In genomic region chr10:73060738-73061635, GRCh38 we compare ENCODE assay signal across 8 cellular contexts. TPM values are rescaled to one million over a fixed set of nuclear protein-coding genes. Genes with fewer than 3 reads are reported as not detected.
A peak's percentile ranks its signal among the peaks of the same experiment; 100 is the strongest.
DNase-seq lines count a peak whose midpoint lies in the region; ATAC-seq, FAIRE-seq and TF ChIP-seq lines count a peak whose summit lies in the region.

No MANE protein-coding gene starts in this region.

- no TSS peak for BruUV-seq in HepG2 (replicated peaks; lab: Mats Ljungman, UMichigan)

- ATAC-seq in body of pancreas (no peak), HepG2 (peak; percentile 56; the same call in 1 of the 3 replicates), HG03571 (IDR thresholded peaks at IDR 0.05; ENCODE audit: unreplicated experiment) (no peak), HG02610 (IDR thresholded peaks at IDR 0.05; ENCODE audit: unreplicated experiment) (no peak)

- H3K36me3 ChIP-seq in body of pancreas (replicated peaks in 1 of 2; ENCODE audit: insufficient read depth in 1 of 2, low read depth in 2 of 2) (peaks cover 0 to 4% of the 10 kb centered on the region in 2 donors), HepG2 (replicated peaks in 1 of 2; ENCODE audit: control insufficient read depth in 1 of 2, insufficient read depth in 2 of 2, low read length in 2 of 2) (peaks cover 9 to 48% of the 10 kb centered on the region in 2 experiments)

- no peak overlapping the region for H3K4me2 ChIP-seq in HepG2 (ENCODE audit: low read depth, low read length)

- TF ChIP-seq EP300 in HepG2 (IDR thresholded peaks at IDR 0.05; ENCODE audit: low read depth in 2 of 2, low read length in 2 of 2): no peak
- no peak for TF ChIP-seq EP300 in HepG2 (CRISPR knock-in tag; IDR thresholded peaks at IDR 0.05; ENCODE audit: borderline replicate concordance)

- H3K4me3 ChIP-seq in body of pancreas (no peak overlapping the region), HepG2 (replicated peaks in 1 of 3; ENCODE audit: insufficient read depth in 1 of 3, low read depth in 2 of 3, low read length in 3 of 3) (no peak overlapping the region)

- TF ChIP-seq CTCF in body of pancreas (IDR thresholded peaks at IDR 0.05): peak in 5 of 7 experiments; percentile 16 to 43 (median 33)
- peak; percentile 47 for TF ChIP-seq CTCF in HepG2 (CRISPR knock-in tag; IDR thresholded peaks at IDR 0.05)

- TF ChIP-seq POLR2A in body of pancreas (IDR thresholded peaks at IDR 0.05) (no peak), HepG2 (IDR thresholded peaks at IDR 0.05; ENCODE audit: insufficient read depth in 1 of 2, low read depth in 2 of 2, low read length in 2 of 2) (no peak)

- H3K4me1 ChIP-seq in body of pancreas: no peaks in the 10 kb centered on the region
- H3K4me1 ChIP-seq in HepG2 (ENCODE audit: insufficient read depth, low read length): peaks cover 19% of the 10 kb centered on the region; the same call in 1 of the 2 replicates

- intact Hi-C loops in body of pancreas (cut with DNase I) (no loop called here), HepG2 (cut with micrococcal nuclease; ENCODE audit: unreplicated experiment) (loop anchor here (10.0 kb wide), 1 partner anchor 686 kb away; no protein-coding TSS in a partner anchor)

- H3K27me3 ChIP-seq in body of pancreas (no peaks in the 10 kb centered on the region), HepG2 (ENCODE audit: control insufficient read depth in 1 of 2, insufficient read depth in 2 of 2, low read length in 2 of 2) (no peaks in the 10 kb centered on the region)

- POLR2A ChIA-PET in HepG2 (lab: Yijun Ruan, JAX): interaction anchor here (0.8 to 1.7 kb wide), 2 partner anchors 34 to 36 kb away, joined by 4 read pairs; partner anchors contain the start of gene P4HA1

- WGBS in body of pancreas, 2 donors: 27% methylated on average over 5 of the region's 5 CpGs
- 76% methylated on average over 5 of the region's 5 CpGs for WGBS in HepG2 (ENCODE audit: low lambda C conversion rate)

- DNase-seq in ACHN (peak; percentile 65), GF-D8 (lab: John Stamatoyannopoulos, UW) (peak; percentile 17), NCI-H2171 (lab: John Stamatoyannopoulos, UW) (peak; percentile 4), body of pancreas (no peak), HepG2 (ENCODE audit: low spot score) (peak; percentile 17), cortex of kidney (lab: John Stamatoyannopoulos, UW) (no peak)

- no peak overlapping the region for H2AFZ ChIP-seq in HepG2 (ENCODE audit: low read length)

- H3K27ac ChIP-seq in body of pancreas: no peak overlapping the region
- H3K27ac ChIP-seq in HepG2 (ENCODE audit: extremely low read length, insufficient read depth, low read length): no peak overlapping the region

- TF ChIP-seq RAD21 in HepG2 (CRISPR knock-in tag; IDR thresholded peaks at IDR 0.05): no peak

- no peaks in the 10 kb centered on the region for H3K9me3 ChIP-seq in body of pancreas
- H3K9me3 ChIP-seq in HepG2 (ENCODE audit: low read length): no peaks in the 10 kb centered on the region

- H3K79me2 ChIP-seq in HepG2 (ENCODE audit: insufficient read depth, low read length): no peaks in the 10 kb centered on the region

- in situ Hi-C loops in ACHN (cut with HindIII; ENCODE audit: low pct_ligation_motif_present, low pct_unique_long_range_greater_than_20kb, low sequenced_read_pairs) (no loop called here), HepG2 (cut with HindIII; ENCODE audit: extremely low pct_ligation_motif_present, low pct_unique_long_range_greater_than_20kb) (no loop called here)

- FAIRE-seq in HepG2 (lab: Jason Lieb, UNC): no peak

- no peak overlapping the region for H3K9ac ChIP-seq in HepG2 (ENCODE audit: insufficient read depth, low read depth, low read length)

- H4K20me1 ChIP-seq in HepG2 (ENCODE audit: insufficient read depth, low read length): peaks cover 20% of the 10 kb centered on the region; the same call in 1 of the 2 replicates

- CTCF ChIA-PET in HepG2 (lab: Yijun Ruan, JAX; ENCODE audit: low intra/inter-chr PET ratio, low total read pairs): interaction anchor here (1.5 kb wide), 1 partner anchor 98 kb away, joined by 3 read pairs; no protein-coding TSS in a partner anchor

TF ChIP-seq in HepG2, 621 proteins besides CTCF, POLR2A, EP300 and RAD21 (continues in another document):
- TF ChIP-seq ZNF772 (CRISPR knock-in tag; IDR thresholded peaks at IDR 0.05): no peak
- TF ChIP-seq STAG1 (CRISPR knock-in tag; IDR thresholded peaks at IDR 0.05): peak; percentile 48
- peak; percentile 69 for TF ChIP-seq ARID3A (IDR thresholded peaks at IDR 0.05; ENCODE audit: low read depth, low read length)
- no peak for TF ChIP-seq SRF (IDR thresholded peaks at IDR 0.05; ENCODE audit: low read depth, low read length)
- no peak for TF ChIP-seq PLRG1 (conservative IDR thresholded peaks at IDR 0.05)
- TF ChIP-seq GATAD1 (CRISPR knock-in tag; IDR thresholded peaks at IDR 0.05): no peak
- TF ChIP-seq ZBTB3 (CRISPR knock-in tag; IDR thresholded peaks at IDR 0.05; ENCODE audit: borderline replicate concordance, low read depth): no peak

RNA-seq across cellular contexts. Expression of gene P4HA1, which starts 35.7 kb away (rescaled TPM):
- total RNA-seq in body of pancreas (10 to 100 TPM; 11.9 to 21.5 TPM), HepG2 (2016; rRNA removed; fragmentation: Illumina TruSeq; extraction: Trizol) (39.0 and 63.1 TPM in 2 replicates)
- total RNA-seq in HepG2 (2016; cell fraction: cytosol; rRNA removed; fragmentation: Illumina TruSeq; extraction: Trizol; ENCODE audit: low read depth): 11.3 TPM in 2 replicates
- total RNA-seq in HepG2 (2016; cell fraction: insoluble cytoplasmic fraction; rRNA removed; fragmentation: Illumina TruSeq; extraction: Trizol): 39.0 and 64.4 TPM in 2 replicates
- total RNA-seq in HepG2 (2016; cell fraction: membrane; rRNA removed; fragmentation: Illumina TruSeq; extraction: Trizol): 21.6 and 25.4 TPM in 2 replicates
- total RNA-seq in HepG2 (2016; cell fraction: nucleus; rRNA removed; fragmentation: Illumina TruSeq; extraction: Trizol): 64.0 and 71.0 TPM in 2 replicates
- 137 and 196 TPM in 2 replicates for polyA plus RNA-seq in HepG2 (2011; rRNA removed)
- 76.6 and 126 TPM in 2 replicates for polyA plus RNA-seq in HepG2 (2011; cell fraction: cytosol; rRNA removed)
- polyA plus RNA-seq in HepG2 (2011; cell fraction: nucleus; rRNA removed): 43.9 and 52.6 TPM in 2 replicates
- 219 and 241 TPM in 2 replicates for polyA plus RNA-seq in HepG2 (2012)
- polyA plus RNA-seq in HepG2 (2016; cell fraction: cytosol; fragmentation: Illumina TruSeq; extraction: Trizol; ENCODE audit: low read depth): 5.6 and 5.7 TPM in 2 replicates
- 28.0 TPM in 2 replicates for polyA plus RNA-seq in HepG2 (2016; cell fraction: insoluble cytoplasmic fraction; fragmentation: Illumina TruSeq; extraction: Trizol; ENCODE audit: low read depth)
- polyA plus RNA-seq in HepG2 (2016; cell fraction: membrane; fragmentation: Illumina TruSeq; extraction: Trizol; ENCODE audit: low read depth): 11.2 and 11.8 TPM in 2 replicates
- polyA plus RNA-seq in HepG2 (2016; cell fraction: nucleus; fragmentation: Illumina TruSeq; extraction: Trizol; ENCODE audit: insufficient read depth, low read depth): 59.1 and 61.8 TPM in 2 replicates
- 7.7 and 38.5 TPM in 2 replicates for polyA minus RNA-seq in HepG2 (2011; rRNA and poly(A)+ RNA removed; ENCODE audit: low replicate concordance)
- 92.9 and 99.9 TPM in 2 replicates for polyA minus RNA-seq in HepG2 (2011; cell fraction: cytosol; rRNA and poly(A)+ RNA removed)
- polyA minus RNA-seq in HepG2 (2011; cell fraction: nucleus; rRNA and poly(A)+ RNA removed): 169 and 183 TPM in 2 replicates

RNA-seq across cellular contexts. Expression of gene NUDT13, which starts 49.3 kb away (rescaled TPM):
- total RNA-seq in body of pancreas (1 to 10 TPM; 2.3 to 3.3 TPM), HepG2 (2016; rRNA removed; fragmentation: Illumina TruSeq; extraction: Trizol) (2.5 and 4.2 TPM in 2 replicates)
- 0.62 and 0.71 TPM in 2 replicates for total RNA-seq in HepG2 (2016; cell fraction: cytosol; rRNA removed; fragmentation: Illumina TruSeq; extraction: Trizol; ENCODE audit: low read depth)
- 2.6 and 3.4 TPM in 2 replicates for total RNA-seq in HepG2 (2016; cell fraction: insoluble cytoplasmic fraction; rRNA removed; fragmentation: Illumina TruSeq; extraction: Trizol)
- 1.4 and 1.7 TPM in 2 replicates for total RNA-seq in HepG2 (2016; cell fraction: membrane; rRNA removed; fragmentation: Illumina TruSeq; extraction: Trizol)
- 4.1 and 5.2 TPM in 2 replicates for total RNA-seq in HepG2 (2016; cell fraction: nucleus; rRNA removed; fragmentation: Illumina TruSeq; extraction: Trizol)
- polyA plus RNA-seq in HepG2 (2011; rRNA removed): 5.0 and 6.5 TPM in 2 replicates
- 2.8 and 3.1 TPM in 2 replicates for polyA plus RNA-seq in HepG2 (2011; cell fraction: cytosol; rRNA removed)
- polyA plus RNA-seq in HepG2 (2011; cell fraction: nucleus; rRNA removed): 8.1 and 8.8 TPM in 2 replicates
- polyA plus RNA-seq in HepG2 (2012): 3.6 and 5.2 TPM in 2 replicates
- polyA plus RNA-seq in HepG2 (2016; cell fraction: cytosol; fragmentation: Illumina TruSeq; extraction: Trizol; ENCODE audit: low read depth): 0.85 and 1.0 TPM in 2 replicates
- polyA plus RNA-seq in HepG2 (2016; cell fraction: insoluble cytoplasmic fraction; fragmentation: Illumina TruSeq; extraction: Trizol; ENCODE audit: low read depth): 3.0 and 4.1 TPM in 2 replicates
- polyA plus RNA-seq in HepG2 (2016; cell fraction: membrane; fragmentation: Illumina TruSeq; extraction: Trizol; ENCODE audit: low read depth): 1.5 and 1.7 TPM in 2 replicates
- polyA plus RNA-seq in HepG2 (2016; cell fraction: nucleus; fragmentation: Illumina TruSeq; extraction: Trizol; ENCODE audit: insufficient read depth, low read depth): 8.3 and 9.2 TPM in 2 replicates
- polyA minus RNA-seq in HepG2 (2011; rRNA and poly(A)+ RNA removed; ENCODE audit: low replicate concordance): 1.9 and 2.1 TPM in 2 replicates
- polyA minus RNA-seq in HepG2 (2011; cell fraction: cytosol; rRNA and poly(A)+ RNA removed): 1.4 and 1.5 TPM in 2 replicates
- polyA minus RNA-seq in HepG2 (2011; cell fraction: nucleus; rRNA and poly(A)+ RNA removed): 4.6 and 4.8 TPM in 2 replicates

Comparison
In these comparisons a context has a peak if more than half of its experiments do, and no peak if none do; other contexts are left out.
1. DNase-seq: peak in ACHN (single experiment), GF-D8 (single experiment), NCI-H2171 (single experiment) and HepG2 (single experiment); none in body of pancreas (0 of 4) and cortex of kidney (single experiment).